28 cellular contexts compared by ENCODE assay signal in genomic region chr1:180612591-180612990, GRCh38. TPM values are rescaled to one million over a fixed set of nuclear protein-coding genes. Genes with fewer than 3 reads are reported as not detected.
"Had no signal": no experiment of that assay in that cellular context is flagged by ENCODE, and none has a peak within 500 bp of the region (broad histone marks: within the 10 kb centered on the region; RNA-seq: fewer than 3 reads in every experiment).

No MANE protein-coding gene starts in this region.

- H3K9me3 ChIP-seq: MG63 had no signal

- H3K27me3 ChIP-seq: brain microvascular endothelial cell, cardiac muscle cell, MG63 had no signal

- H3K27ac Mint-ChIP-seq: activated CD4-positive, alpha-beta memory T cell treated with anti-CD3 and anti-CD28 coated beads for 36 hours; activated CD4-positive, alpha-beta T cell treated with anti-CD3 and anti-CD28 coated beads, Interleukin-2, amount 10 ng/mL, durations not matched to agents 7 days and 5 days; activated naive CD4-positive, alpha-beta T cell treated with anti-CD3 and anti-CD28 coated beads for 36 hours; activated naive CD8-positive, alpha-beta T cell; activated T-helper 17 cell treated with anti-CD3 and anti-CD28 coated beads, Interleukin-2, amount 50 U/mL, for 72 hours; T-helper 17 cell had no signal

- H3K9me3 Mint-ChIP-seq: activated CD4-positive, alpha-beta memory T cell treated with anti-CD3 and anti-CD28 coated beads for 36 hours; activated CD4-positive, alpha-beta T cell treated with anti-CD3 and anti-CD28 coated beads, Interleukin-2, amount 10 ng/mL, durations not matched to agents 7 days and 5 days; activated naive CD4-positive, alpha-beta T cell treated with anti-CD3 and anti-CD28 coated beads for 36 hours; activated T-cell treated with anti-CD3 and anti-CD28 coated beads, Interleukin-2, amount 50 U/mL, for 4 hours; activated T-helper 17 cell treated with anti-CD3 and anti-CD28 coated beads, Interleukin-2, amount 50 U/mL, for 72 hours had no signal

- H3K4me3 ChIP-seq: cardiac muscle cell, MG63 had no signal

- ATAC-seq: activated T-cell treated with anti-CD3 and anti-CD28 coated beads, Interleukin-2, amount 50 U/mL, for 4 hours; activated T-helper 17 cell treated with anti-CD3 and anti-CD28 coated beads, Interleukin-2, amount 50 U/mL, for 72 hours; T-helper 17 cell had no signal

- H3K36me3 Mint-ChIP-seq: activated CD4-positive, alpha-beta memory T cell treated with anti-CD3 and anti-CD28 coated beads for 36 hours; activated naive CD8-positive, alpha-beta T cell had no signal

- H3K27ac ChIP-seq: brain microvascular endothelial cell, VCaP had no signal

- H3K27me3 Mint-ChIP-seq: activated CD4-positive, alpha-beta memory T cell treated with anti-CD3 and anti-CD28 coated beads for 36 hours; activated CD4-positive, alpha-beta T cell treated with anti-CD3 and anti-CD28 coated beads, Interleukin-2, amount 10 ng/mL, durations not matched to agents 7 days and 5 days; activated naive CD8-positive, alpha-beta T cell; activated T-helper 17 cell treated with anti-CD3 and anti-CD28 coated beads, Interleukin-2, amount 50 U/mL, for 72 hours; T-helper 17 cell had no signal

- H3K36me3 ChIP-seq: brain microvascular endothelial cell, cardiac muscle cell, MG63 had no signal

- H3K4me3 Mint-ChIP-seq: activated CD4-positive, alpha-beta memory T cell treated with anti-CD3 and anti-CD28 coated beads for 36 hours; activated CD4-positive, alpha-beta T cell treated with anti-CD3 and anti-CD28 coated beads, Interleukin-2, amount 10 ng/mL, durations not matched to agents 7 days and 5 days; activated naive CD4-positive, alpha-beta T cell treated with anti-CD3 and anti-CD28 coated beads for 36 hours; activated naive CD8-positive, alpha-beta T cell; activated T-cell treated with anti-CD3 and anti-CD28 coated beads, Interleukin-2, amount 50 U/mL, for 4 hours; activated T-helper 17 cell treated with anti-CD3 and anti-CD28 coated beads, Interleukin-2, amount 50 U/mL, for 72 hours; T-helper 17 cell had no signal

- DNase-seq: activated CD4-positive, alpha-beta memory T cell treated with anti-CD3 and anti-CD28 coated beads for 36 hours; activated CD4-positive, alpha-beta T cell treated with anti-CD3 and anti-CD28 coated beads, Interleukin-2, amount 10 ng/mL, durations not matched to agents 7 days and 5 days; activated CD4-positive, CD25-positive, alpha-beta regulatory T cell; activated CD8-positive, alpha-beta memory T cell treated with anti-CD3 and anti-CD28 coated beads for 24 hours; activated gamma-delta T cell; activated naive CD4-positive, alpha-beta T cell treated with anti-CD3 and anti-CD28 coated beads for 36 hours; activated T-cell treated with anti-CD3 and anti-CD28 coated beads, Interleukin-2, amount 50 U/mL, for 4 hours; amygdala; brain microvascular endothelial cell; IMR-90; KG1; MG63; NCI-H1105; NCI-H1436; NCI-H1694 treated with DMSO at 0.1 percent for 48 hours; NCI-H2029 treated with DMSO at 0.1 percent for 48 hours; NCI-H345; NCI-H510A; NCI-H526 treated with DMSO at 0.1 percent for 48 hours; NCI-H82; SHP77 treated with DMSO at 0.1 percent for 48 hours; T-helper 17 cell; T-helper 9 cell had no signal

RNA-seq across cellular contexts. Expression of gene OVAAL, which starts 53.8 kb away (rescaled TPM):
- total RNA-seq: activated CD4-positive, alpha-beta memory T cell treated with anti-CD3 and anti-CD28 coated beads for 36 hours; activated CD4-positive, alpha-beta T cell treated with anti-CD3 and anti-CD28 coated beads, Interleukin-2, amount 10 ng/mL, durations not matched to agents 7 days and 5 days; activated naive CD4-positive, alpha-beta T cell treated with anti-CD3 and anti-CD28 coated beads for 36 hours; activated T-cell treated with anti-CD3 and anti-CD28 coated beads, Interleukin-2, amount 50 U/mL, for 4 hours; activated T-helper 17 cell treated with anti-CD3 and anti-CD28 coated beads, Interleukin-2, amount 50 U/mL, for 72 hours; astrocyte; IMR-90; T-helper 17 cell had no signal
- polyA plus RNA-seq: IMR-90 had no signal
